In genomic region chr5:34924462-34924765, GRCh38 we compare ENCODE assay signal across 16 cellular contexts. TPM values are rescaled to one million over a fixed set of nuclear protein-coding genes. Genes with fewer than 3 reads are reported as not detected.
A peak's percentile ranks its signal among the peaks of the same experiment; 100 is the strongest.
DNase-seq lines count a peak whose midpoint lies in the region; ATAC-seq and TF ChIP-seq lines count a peak whose summit lies in the region.
"Had no signal": no experiment of that assay in that cellular context is flagged by ENCODE, and none has a peak within 500 bp of the region (broad histone marks: within the 10 kb centered on the region; RNA-seq: fewer than 3 reads in every experiment).

No MANE protein-coding gene starts in this region.

- no peak for TF ChIP-seq CTCF in psoas muscle (IDR thresholded peaks at IDR 0.05)
- no peak for TF ChIP-seq CTCF in GM23338 (conservative IDR thresholded peaks at IDR 0.05; ENCODE audit: low read depth in 2 of 2)

- CTCF ChIA-PET in activated CD4-positive, alpha-beta T cell treated with anti-CD3 and anti-CD28 coated beads for 36 hours (lab: Charles Lee), result interaction anchor here (3.1 kb wide), 1 partner anchor 10 kb away, joined by 14 read pairs; the partner anchor contains the start of genes BRIX1 and RAD1

- H3K27ac ChIP-seq in GM23248, result peak overlapping the region; percentile 46
- peak overlapping the region; percentile 75 for H3K27ac ChIP-seq in psoas muscle
- H3K27ac ChIP-seq in GM23338 (ENCODE audit: low read depth), result no peak overlapping the region
- H3K27ac ChIP-seq: lower lobe of right lung had no signal

- intact Hi-C loops in activated CD4-positive, alpha-beta T cell treated with anti-CD3 and anti-CD28 coated beads for 36 hours (cut with DNase I, micrococcal nuclease), result loop anchor here (1.0 to 10.0 kb wide), 4 partner anchors 9 to 1480 kb away; partner anchors contain the start of genes BRIX1 (in 2 of the 2), RAD1 (in 2 of the 2), AMACR (in 1 of the 2) and TARS1 (in 1 of the 2)
- intact Hi-C loops in psoas muscle (cut with DNase I), result no loop called here

- H3K9me2 ChIP-seq in GM23248 (ENCODE audit: insufficient read depth) (no peaks in the 10 kb centered on the region), GM23338 (ENCODE audit: insufficient read depth) (no peaks in the 10 kb centered on the region)

- H3K4me3 ChIP-seq in GM23248 (no peak overlapping the region), psoas muscle (no peak overlapping the region), GM23338 (no peak overlapping the region)
- H3K4me3 ChIP-seq: body of pancreas, lower lobe of right lung, pancreas had no signal

- H3K4me2 ChIP-seq in GM23248 (ENCODE audit: unreplicated experiment), result peak overlapping the region; percentile 49
- H3K4me2 ChIP-seq in GM23338, result no peak overlapping the region

- POLR2A ChIA-PET in activated CD4-positive, alpha-beta T cell treated with anti-CD3 and anti-CD28 coated beads for 36 hours (lab: Charles Lee), result interaction anchor here (0.5 to 1.2 kb wide), 2 partner anchors 9 to 10 kb away, joined by 3 to 7 read pairs; partner anchors contain the start of genes BRIX1 and RAD1

- peaks cover 47% of the 10 kb centered on the region for H3K36me3 Mint-ChIP-seq in activated CD4-positive, alpha-beta T cell treated with anti-CD3 and anti-CD28 coated beads for 36 hours (ENCODE audit: low read depth)
- H3K36me3 Mint-ChIP-seq in activated naive CD8-positive, alpha-beta T cell, result peaks cover 15% of the 10 kb centered on the region
- peaks cover 70% of the 10 kb centered on the region for H3K36me3 Mint-ChIP-seq in GM23338 (ENCODE audit: low read depth)

- no peaks in the 10 kb centered on the region for H3K9me3 ChIP-seq in GM23248 (ENCODE audit: low read depth)
- no peaks in the 10 kb centered on the region for H3K9me3 ChIP-seq in psoas muscle
- H3K9me3 ChIP-seq: body of pancreas, lower lobe of right lung, pancreas had no signal

- ATAC-seq in activated CD4-positive, alpha-beta T cell treated with anti-CD3 and anti-CD28 coated beads for 36 hours, result no peak
- ATAC-seq in psoas muscle (no peak), GM23338 (no peak), HG03025 (IDR thresholded peaks at IDR 0.05; ENCODE audit: low FRiP score, unreplicated experiment) (no peak)

- no peaks in the 10 kb centered on the region for H3K27me3 ChIP-seq in GM23248 (replicated peaks; ENCODE audit: insufficient read depth)
- no peaks in the 10 kb centered on the region for H3K27me3 ChIP-seq in psoas muscle (ENCODE audit: insufficient read depth in 3 of 3, low read length in 2 of 3)
- H3K27me3 ChIP-seq in GM23338 (ENCODE audit: insufficient read depth), result no peaks in the 10 kb centered on the region
- H3K27me3 ChIP-seq: body of pancreas, pancreas had no signal

- H3K9me3 Mint-ChIP-seq in activated CD4-positive, alpha-beta T cell treated with anti-CD3 and anti-CD28 coated beads for 36 hours (ENCODE audit: low read depth), result no peaks in the 10 kb centered on the region
- H3K9me3 Mint-ChIP-seq in activated naive CD8-positive, alpha-beta T cell (ENCODE audit: low read depth), result no peaks in the 10 kb centered on the region
- H3K9me3 Mint-ChIP-seq in GM23338, result no peaks in the 10 kb centered on the region

- H3F3A ChIP-seq in GM23248 (ENCODE audit: insufficient read depth) (peaks cover 67% of the 10 kb centered on the region), GM23338 (replicated peaks; ENCODE audit: low read depth) (peaks cover 17% of the 10 kb centered on the region; the same call in 1 of the 2 replicates)

- in situ Hi-C loops in GM23248 (cut with MboI), result no loop called here

- no peak overlapping the region for H2AFZ ChIP-seq in GM23248
- H2AFZ ChIP-seq in GM23338, result no peak overlapping the region

- no peak overlapping the region for H3K9ac ChIP-seq in GM23248

- no peaks in the 10 kb centered on the region for H4K20me1 ChIP-seq in GM23248 (ENCODE audit: insufficient read depth)
- peaks cover 12% of the 10 kb centered on the region; the same call in 1 of the 2 replicates for H4K20me1 ChIP-seq in GM23338 (replicated peaks; ENCODE audit: insufficient read depth)

- peaks cover 40% of the 10 kb centered on the region for H3K4me1 Mint-ChIP-seq in activated CD4-positive, alpha-beta T cell treated with anti-CD3 and anti-CD28 coated beads for 36 hours
- peaks cover 35% of the 10 kb centered on the region for H3K4me1 Mint-ChIP-seq in activated naive CD8-positive, alpha-beta T cell (ENCODE audit: low read depth)
- peaks cover 8% of the 10 kb centered on the region; the same call in 2 of the 3 replicates for H3K4me1 Mint-ChIP-seq in GM23338

- no peak for DNase-seq in activated CD4-positive, alpha-beta T cell treated with anti-CD3 and anti-CD28 coated beads for 36 hours
- DNase-seq in activated CD4-positive, alpha-beta T cell treated with anti-CD3 and anti-CD28 coated beads, Interleukin-2, amount 50 U/mL, for 4 hours, result no peak
- DNase-seq in GM23248 (no peak), psoas muscle (no peak), GM23338 (ENCODE audit: low spot score) (no peak), H4 (ENCODE audit: low spot score) (no peak)
- DNase-seq: C1 segment of cervical spinal cord, cortex of kidney, lower lobe of right lung, NCI-H1436, NCI-H526 treated with DMSO at 0.1 percent for 48 hours, T-helper 9 cell had no signal

- no peaks in the 10 kb centered on the region for H3K27me3 Mint-ChIP-seq in activated CD4-positive, alpha-beta T cell treated with anti-CD3 and anti-CD28 coated beads for 36 hours
- no peaks in the 10 kb centered on the region for H3K27me3 Mint-ChIP-seq in activated naive CD8-positive, alpha-beta T cell
- peaks cover 5% of the 10 kb centered on the region for H3K27me3 Mint-ChIP-seq in GM23338 (ENCODE audit: insufficient read depth, low read depth, poor library complexity)

- H3K4me1 ChIP-seq in GM23248 (ENCODE audit: insufficient read depth) (peaks cover 23% of the 10 kb centered on the region), psoas muscle (peaks cover 5% of the 10 kb centered on the region), GM23338 (ENCODE audit: insufficient read depth) (no peaks in the 10 kb centered on the region)

- H3K79me2 ChIP-seq in GM23248 (ENCODE audit: insufficient read depth) (peaks cover 64% of the 10 kb centered on the region), GM23338 (replicated peaks; ENCODE audit: insufficient read depth) (peaks cover 18% of the 10 kb centered on the region)

- H3K4me3 Mint-ChIP-seq in activated CD4-positive, alpha-beta T cell treated with anti-CD3 and anti-CD28 coated beads for 36 hours, result no peak overlapping the region
- H3K4me3 Mint-ChIP-seq in activated naive CD8-positive, alpha-beta T cell, result peak overlapping the region; percentile 61
- no peak overlapping the region for H3K4me3 Mint-ChIP-seq in GM23338

- H3K36me3 ChIP-seq in GM23248 (ENCODE audit: low read depth) (peaks cover 66% of the 10 kb centered on the region), psoas muscle (ENCODE audit: insufficient read depth in 1 of 2, low read depth in 1 of 2) (peaks cover 3 to 82% of the 10 kb centered on the region in 2 donors), GM23338 (ENCODE audit: insufficient read depth) (peaks cover 68% of the 10 kb centered on the region)

- peak overlapping the region; percentile 76 for H3K27ac Mint-ChIP-seq in activated CD4-positive, alpha-beta T cell treated with anti-CD3 and anti-CD28 coated beads for 36 hours
- H3K27ac Mint-ChIP-seq in activated naive CD8-positive, alpha-beta T cell, result peak overlapping the region; percentile 91
- H3K27ac Mint-ChIP-seq in GM23338, result no peak overlapping the region

TF ChIP-seq in GM23338, 12 proteins besides CTCF, POLR2A, EP300 and RAD21 (continues in another document):
- TF ChIP-seq POLR2AphosphoS5 (IDR thresholded peaks at IDR 0.05; ENCODE audit: low read depth), result no peak

RNA-seq across cellular contexts. Expression of gene DNAJC21, which starts 4.9 kb away (rescaled TPM):
- total RNA-seq in activated CD4-positive, alpha-beta T cell treated with anti-CD3 and anti-CD28 coated beads for 36 hours, result 10 to 100 TPM; 58.5 to 58.6 TPM
- 26.2 and 30.4 TPM in 2 replicates for total RNA-seq in GM23248 (2014; rRNA removed; shearing (Covaris generic))
- polyA plus RNA-seq in GM23248 (2016; fragmentation: Nextera tagmentation; extraction: Ambion mirVana) (15.3 and 15.5 TPM in 2 replicates), psoas muscle (10 to 100 TPM; 49.3 to 86.2 (median 52.8) TPM), GM23338 (2016; fragmentation: Nextera tagmentation; extraction: Ambion mirVana) (37.4 and 37.6 TPM in 2 replicates)
- total RNA-seq in psoas muscle, result 100 to 1,000 TPM in 1 of 4 donors, 10 to 100 TPM in 3; 58.4 to 113 (median 67.2) TPM
- 35.7 and 40.8 TPM in 2 replicates for total RNA-seq in GM23338 (2014; rRNA removed; shearing (Covaris generic))
- 25.6 and 29.5 TPM in 2 replicates for total RNA-seq in H4 (2014; rRNA removed; shearing (Covaris generic))

RNA-seq across cellular contexts. Expression of gene BRIX1, which starts 8.9 kb away (rescaled TPM):
- 100 to 1,000 TPM in 1 of 2 experiments, 10 to 100 TPM in 1; 81.2 to 104 TPM for total RNA-seq in activated CD4-positive, alpha-beta T cell treated with anti-CD3 and anti-CD28 coated beads for 36 hours
- 22.5 and 39.7 TPM in 2 replicates for total RNA-seq in GM23248 (2014; rRNA removed; shearing (Covaris generic))
- polyA plus RNA-seq in GM23248 (2016; fragmentation: Nextera tagmentation; extraction: Ambion mirVana), result 45.8 and 49.6 TPM in 2 replicates
- 10 to 100 TPM; 11.3 to 22.2 (median 20.0) TPM for total RNA-seq in psoas muscle
- polyA plus RNA-seq in psoas muscle, result 10 to 100 TPM; 14.5 to 36.8 (median 25.4) TPM
- total RNA-seq in GM23338 (2014; rRNA removed; shearing (Covaris generic)), result 69.2 and 72.6 TPM in 2 replicates
- 137 and 171 TPM in 2 replicates for polyA plus RNA-seq in GM23338 (2016; fragmentation: Nextera tagmentation; extraction: Ambion mirVana)
- 90.8 and 101 TPM in 2 replicates for total RNA-seq in H4 (2014; rRNA removed; shearing (Covaris generic))

RNA-seq across cellular contexts. Expression of gene RAD1, which starts 9.1 kb away (rescaled TPM):
- total RNA-seq in activated CD4-positive, alpha-beta T cell treated with anti-CD3 and anti-CD28 coated beads for 36 hours, result 10 to 100 TPM; 38.7 to 43.0 TPM
- total RNA-seq in GM23248 (2014; rRNA removed; shearing (Covaris generic)), result 26.3 and 42.9 TPM in 2 replicates
- polyA plus RNA-seq in GM23248 (2016; fragmentation: Nextera tagmentation; extraction: Ambion mirVana), result 53.6 and 56.4 TPM in 2 replicates
- total RNA-seq in psoas muscle, result 10 to 100 TPM; 16.6 to 20.0 (median 18.2) TPM
- polyA plus RNA-seq in psoas muscle, result 10 to 100 TPM; 15.8 to 43.1 (median 18.0) TPM
- 39.3 and 43.4 TPM in 2 replicates for total RNA-seq in GM23338 (2014; rRNA removed; shearing (Covaris generic))
- polyA plus RNA-seq in GM23338 (2016; fragmentation: Nextera tagmentation; extraction: Ambion mirVana), result 40.9 and 41.6 TPM in 2 replicates
- total RNA-seq in H4 (2014; rRNA removed; shearing (Covaris generic)), result 48.3 and 78.0 TPM in 2 replicates

Comparison
In these comparisons a context has a peak if more than half of its experiments do, and no peak if none do; other contexts are left out.
1. intact Hi-C loops: an anchor here in activated CD4-positive, alpha-beta T cell treated with anti-CD3 and anti-CD28 coated beads for 36 hours (1.0 to 10.0 kb wide); none called in psoas muscle.